18 cellular contexts compared by ENCODE assay signal in genomic region chrY:19059733-19060132, GRCh38.
DNase-seq lines count a peak whose midpoint lies in the region; ATAC-seq and FAIRE-seq lines count a peak whose summit lies in the region.
"Had no signal": no experiment of that assay in that cellular context is flagged by ENCODE, and none has a peak within 500 bp of the region (broad histone marks: within the 10 kb centered on the region; RNA-seq: fewer than 3 reads in every experiment).

No MANE protein-coding gene starts in this region.

- no peak for ATAC-seq in activated CD4-positive, alpha-beta T cell treated with anti-CD3 and anti-CD28 coated beads for 36 hours
- ATAC-seq: CD8-positive, alpha-beta T cell; GM12878; GM23338 had no signal

- no peak overlapping the region for H3K27ac Mint-ChIP-seq in activated CD4-positive, alpha-beta T cell treated with anti-CD3 and anti-CD28 coated beads for 36 hours
- H3K27ac Mint-ChIP-seq in immature natural killer cell: no peak overlapping the region
- H3K27ac Mint-ChIP-seq: CD8-positive, alpha-beta T cell; GM23338 had no signal

- CTCF ChIA-PET in activated CD4-positive, alpha-beta T cell treated with anti-CD3 and anti-CD28 coated beads for 36 hours (lab: Charles Lee): no interaction called here

- H3K4me3 Mint-ChIP-seq in activated CD4-positive, alpha-beta T cell treated with anti-CD3 and anti-CD28 coated beads for 36 hours: no peak overlapping the region
- no peak overlapping the region for H3K4me3 Mint-ChIP-seq in immature natural killer cell
- H3K4me3 Mint-ChIP-seq: CD8-positive, alpha-beta T cell; GM23338 had no signal

- H3K9me3 Mint-ChIP-seq in activated CD4-positive, alpha-beta T cell treated with anti-CD3 and anti-CD28 coated beads for 36 hours (ENCODE audit: low read depth): no peaks in the 10 kb centered on the region
- no peaks in the 10 kb centered on the region for H3K9me3 Mint-ChIP-seq in immature natural killer cell
- H3K9me3 Mint-ChIP-seq: CD8-positive, alpha-beta T cell; GM23338 had no signal

- POLR2A ChIA-PET in activated CD4-positive, alpha-beta T cell treated with anti-CD3 and anti-CD28 coated beads for 36 hours (lab: Charles Lee): no interaction called here

- no peaks in the 10 kb centered on the region for H3K27me3 Mint-ChIP-seq in activated CD4-positive, alpha-beta T cell treated with anti-CD3 and anti-CD28 coated beads for 36 hours
- peaks cover 0 to 3% (median 0%) of the 10 kb centered on the region in 3 donors for H3K27me3 Mint-ChIP-seq in immature natural killer cell (ENCODE audit: low read depth in 3 of 3)

- FAIRE-seq in frontal cortex (lab: Jason Lieb, UNC): no peak
- FAIRE-seq: G401.6, GM12878 had no signal

- peak; percentile 4 for DNase-seq in activated CD4-positive, alpha-beta T cell treated with anti-CD3 and anti-CD28 coated beads for 36 hours
- no peak for DNase-seq in activated CD4-positive, alpha-beta T cell treated with anti-CD3 and anti-CD28 coated beads for 4 hours
- DNase-seq in HT1080 (ENCODE audit: low read depth): peak; percentile 44
- DNase-seq in dermis blood vessel endothelial cell: peak; percentile 61
- DNase-seq in renal cortical epithelial cell (ENCODE audit: low read depth): peak; percentile 48
- DNase-seq in NCI-H2107 (lab: John Stamatoyannopoulos, UW): no peak
- DNase-seq in frontal cortex (ENCODE audit: low spot score in 2 of 2): no peak
- no peak for DNase-seq in immature natural killer cell
- DNase-seq: CD8-positive, alpha-beta T cell; KBM-7; NCI-H146; NCI-H2081; NCI-H510A; NCI-H82; Right ventricle myocardium superior had no signal

- intact Hi-C loops in activated CD4-positive, alpha-beta T cell treated with anti-CD3 and anti-CD28 coated beads for 36 hours (cut with DNase I, micrococcal nuclease): no loop called here

- H3K4me1 Mint-ChIP-seq in activated CD4-positive, alpha-beta T cell treated with anti-CD3 and anti-CD28 coated beads for 36 hours: no peaks in the 10 kb centered on the region
- no peaks in the 10 kb centered on the region for H3K4me1 Mint-ChIP-seq in immature natural killer cell

- H3K36me3 Mint-ChIP-seq in activated CD4-positive, alpha-beta T cell treated with anti-CD3 and anti-CD28 coated beads for 36 hours (ENCODE audit: low read depth): no peaks in the 10 kb centered on the region
- no peaks in the 10 kb centered on the region for H3K36me3 Mint-ChIP-seq in immature natural killer cell

Comparison
In these comparisons a context has a peak if more than half of its experiments do, and no peak if none do; other contexts are left out.
1. DNase-seq: peak in activated CD4-positive, alpha-beta T cell treated with anti-CD3 and anti-CD28 coated beads for 36 hours (single experiment), HT1080 (single experiment), dermis blood vessel endothelial cell (single experiment) and renal cortical epithelial cell (single experiment); none in activated CD4-positive, alpha-beta T cell treated with anti-CD3 and anti-CD28 coated beads for 4 hours (0 of 2), NCI-H2107 (single experiment), frontal cortex (0 of 2) and immature natural killer cell (0 of 3).